In the genomic region with DNA sequence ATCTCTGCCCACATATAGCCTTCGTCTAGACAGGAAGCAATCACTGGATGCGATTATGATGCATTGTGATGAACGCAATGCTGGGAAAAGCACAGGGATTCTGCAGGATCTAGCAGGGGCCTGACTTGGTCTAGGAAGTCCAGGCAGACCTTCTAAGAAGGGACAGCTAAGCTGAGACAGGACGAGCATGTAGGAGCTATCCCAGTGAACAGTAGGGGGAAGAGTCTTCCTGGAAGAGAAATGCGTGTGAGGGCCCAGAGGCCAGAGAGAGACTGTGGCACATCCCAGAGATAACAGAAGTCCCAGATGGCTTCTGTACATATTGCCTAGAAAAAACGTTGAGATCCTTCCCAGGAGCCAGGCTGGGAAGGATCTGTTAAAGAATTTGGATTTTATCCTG, we compare ENCODE assay signal across 1 cellular context.
TF ChIP-seq lines count a peak whose summit lies in the region.

No MANE protein-coding gene starts in this region.

TF ChIP-seq in WTC11, 78 proteins besides CTCF, POLR2A, EP300 and RAD21 (continued from another document):
- TF ChIP-seq, protein P1, sequence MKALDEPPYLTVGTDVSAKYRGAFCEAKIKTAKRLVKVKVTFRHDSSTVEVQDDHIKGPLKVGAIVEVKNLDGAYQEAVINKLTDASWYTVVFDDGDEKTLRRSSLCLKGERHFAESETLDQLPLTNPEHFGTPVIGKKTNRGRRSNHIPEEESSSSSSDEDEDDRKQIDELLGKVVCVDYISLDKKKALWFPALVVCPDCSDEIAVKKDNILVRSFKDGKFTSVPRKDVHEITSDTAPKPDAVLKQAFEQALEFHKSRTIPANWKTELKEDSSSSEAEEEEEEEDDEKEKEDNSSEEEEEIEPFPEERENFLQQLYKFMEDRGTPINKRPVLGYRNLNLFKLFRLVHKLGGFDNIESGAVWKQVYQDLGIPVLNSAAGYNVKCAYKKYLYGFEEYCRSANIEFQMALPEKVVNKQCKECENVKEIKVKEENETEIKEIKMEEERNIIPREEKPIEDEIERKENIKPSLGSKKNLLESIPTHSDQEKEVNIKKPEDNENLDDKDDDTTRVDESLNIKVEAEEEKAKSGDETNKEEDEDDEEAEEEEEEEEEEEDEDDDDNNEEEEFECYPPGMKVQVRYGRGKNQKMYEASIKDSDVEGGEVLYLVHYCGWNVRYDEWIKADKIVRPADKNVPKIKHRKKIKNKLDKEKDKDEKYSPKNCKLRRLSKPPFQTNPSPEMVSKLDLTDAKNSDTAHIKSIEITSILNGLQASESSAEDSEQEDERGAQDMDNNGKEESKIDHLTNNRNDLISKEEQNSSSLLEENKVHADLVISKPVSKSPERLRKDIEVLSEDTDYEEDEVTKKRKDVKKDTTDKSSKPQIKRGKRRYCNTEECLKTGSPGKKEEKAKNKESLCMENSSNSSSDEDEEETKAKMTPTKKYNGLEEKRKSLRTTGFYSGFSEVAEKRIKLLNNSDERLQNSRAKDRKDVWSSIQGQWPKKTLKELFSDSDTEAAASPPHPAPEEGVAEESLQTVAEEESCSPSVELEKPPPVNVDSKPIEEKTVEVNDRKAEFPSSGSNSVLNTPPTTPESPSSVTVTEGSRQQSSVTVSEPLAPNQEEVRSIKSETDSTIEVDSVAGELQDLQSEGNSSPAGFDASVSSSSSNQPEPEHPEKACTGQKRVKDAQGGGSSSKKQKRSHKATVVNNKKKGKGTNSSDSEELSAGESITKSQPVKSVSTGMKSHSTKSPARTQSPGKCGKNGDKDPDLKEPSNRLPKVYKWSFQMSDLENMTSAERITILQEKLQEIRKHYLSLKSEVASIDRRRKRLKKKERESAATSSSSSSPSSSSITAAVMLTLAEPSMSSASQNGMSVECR (CRISPR knock-in tag; IDR thresholded peaks at IDR 0.05; ENCODE audit: borderline replicate concordance): no peak
- TF ChIP-seq, protein P2, sequence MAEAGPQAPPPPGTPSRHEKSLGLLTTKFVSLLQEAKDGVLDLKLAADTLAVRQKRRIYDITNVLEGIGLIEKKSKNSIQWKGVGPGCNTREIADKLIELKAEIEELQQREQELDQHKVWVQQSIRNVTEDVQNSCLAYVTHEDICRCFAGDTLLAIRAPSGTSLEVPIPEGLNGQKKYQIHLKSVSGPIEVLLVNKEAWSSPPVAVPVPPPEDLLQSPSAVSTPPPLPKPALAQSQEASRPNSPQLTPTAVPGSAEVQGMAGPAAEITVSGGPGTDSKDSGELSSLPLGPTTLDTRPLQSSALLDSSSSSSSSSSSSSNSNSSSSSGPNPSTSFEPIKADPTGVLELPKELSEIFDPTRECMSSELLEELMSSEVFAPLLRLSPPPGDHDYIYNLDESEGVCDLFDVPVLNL (CRISPR knock-in tag; IDR thresholded peaks at IDR 0.05; ENCODE audit: borderline replicate concordance, low read depth): no peak
